ENCODE assay signal across 12 cellular contexts in the genomic region with DNA sequence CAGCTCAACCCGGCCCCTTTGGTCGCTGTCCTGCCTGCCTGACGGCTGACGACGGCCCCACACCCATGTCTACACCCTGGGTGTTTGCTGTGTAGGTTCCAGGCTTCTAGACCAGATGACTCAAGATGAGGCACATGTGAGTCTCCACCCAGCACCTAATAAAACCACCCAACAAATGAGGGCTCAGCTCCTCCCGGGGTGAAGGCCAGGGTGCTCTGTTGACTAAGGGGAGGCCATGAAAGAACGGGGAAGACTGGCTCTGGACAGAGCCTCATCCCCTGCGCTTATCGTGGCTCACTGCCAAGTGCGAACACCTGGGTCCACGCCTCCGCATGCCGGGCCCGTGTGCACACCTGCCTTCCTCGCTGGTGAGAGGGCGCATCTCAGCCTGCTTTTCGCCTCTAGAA. TPM values are rescaled to one million over a fixed set of nuclear protein-coding genes. Genes with fewer than 3 reads are reported as not detected.
DNase-seq lines count a peak whose midpoint lies in the region; ATAC-seq, FAIRE-seq and TF ChIP-seq lines count a peak whose summit lies in the region.
"Had no signal": no experiment of that assay in that cellular context is flagged by ENCODE, and none has a peak within 500 bp of the region (broad histone marks: within the 10 kb centered on the region; RNA-seq: fewer than 3 reads in every experiment).

No MANE protein-coding gene starts in this region.

- H3K27me3 Mint-ChIP-seq in T-helper 2 cell treated with Interferon-gamma antibody and Interleukin-4, amounts not matched to agents 5 μg/mL and 100 μg/mL, for 36 hours (ENCODE audit: low read depth), result peaks cover 14% of the 10 kb centered on the region

- no peak for FAIRE-seq in HepG2 (lab: Jason Lieb, UNC)

- peaks cover under 1% of the 10 kb centered on the region for H3K4me1 Mint-ChIP-seq in T-helper 2 cell treated with Interferon-gamma antibody and Interleukin-4, amounts not matched to agents 5 μg/mL and 100 μg/mL, for 36 hours (ENCODE audit: low read depth)

- in situ Hi-C loops in HepG2 (cut with HindIII; ENCODE audit: extremely low pct_ligation_motif_present, low pct_unique_long_range_greater_than_20kb), result no loop called here

- CTCF ChIA-PET in HepG2 (lab: Yijun Ruan, JAX; ENCODE audit: low intra/inter-chr PET ratio, low total read pairs), result no interaction called here

- DNase-seq in right atrium auricular region (ENCODE audit: low spot score) (no peak), left cardiac atrium (no peak), Peyer's patch (peak in 2 of 3 donors; percentile 89 to 91), left colon (peak; percentile 86 to 87), HepG2 (ENCODE audit: low spot score) (no peak)
- no peak for DNase-seq in activated T-cell treated with anti-CD3 and anti-CD28 coated beads, Interleukin-2, amount 50 U/mL, for 48 hours
- DNase-seq in T-helper 2 cell treated with Interferon-gamma antibody and Interleukin-4, amounts not matched to agents 5 μg/mL and 100 μg/mL, for 36 hours (ENCODE audit: low spot score), result no peak
- DNase-seq: anterior cingulate cortex; KBM-7; stimulated activated CD4-positive, alpha-beta T cell treated with anti-CD3 and anti-CD28 coated beads, Interleukin-15, amount 100 ng/mL, for 24 hours had no signal

- H3K9me3 ChIP-seq in right atrium auricular region (no peaks in the 10 kb centered on the region), Peyer's patch (no peaks in the 10 kb centered on the region), HepG2 (ENCODE audit: low read length) (no peaks in the 10 kb centered on the region)

- H4K20me1 ChIP-seq in HepG2 (ENCODE audit: insufficient read depth, low read length), result no peaks in the 10 kb centered on the region

- no peak for TF ChIP-seq CTCF in right atrium auricular region (IDR thresholded peaks at IDR 0.05)
- no peak for TF ChIP-seq CTCF in Peyer's patch (IDR thresholded peaks at IDR 0.05)
- TF ChIP-seq CTCF in HepG2 (CRISPR knock-in tag; IDR thresholded peaks at IDR 0.05), result no peak

- H3K36me3 ChIP-seq in right atrium auricular region, result no peaks in the 10 kb centered on the region
- H3K36me3 ChIP-seq in Peyer's patch, result no peaks in the 10 kb centered on the region
- H3K36me3 ChIP-seq in HepG2 (replicated peaks in 1 of 2; ENCODE audit: control insufficient read depth in 1 of 2, insufficient read depth in 2 of 2, low read length in 2 of 2), result no peaks in the 10 kb centered on the region

- BruUV-seq in HepG2 (replicated peaks; lab: Mats Ljungman, UMichigan), result no TSS peak

- no peaks in the 10 kb centered on the region for H3K79me2 ChIP-seq in HepG2 (ENCODE audit: insufficient read depth, low read length)

- no peaks in the 10 kb centered on the region for H3K9me3 Mint-ChIP-seq in T-helper 2 cell treated with Interferon-gamma antibody and Interleukin-4, amounts not matched to agents 5 μg/mL and 100 μg/mL, for 36 hours

- TF ChIP-seq POLR2A in Peyer's patch (IDR thresholded peaks at IDR 0.05), result peak in 1 of 2 donors; percentile 58
- no peak for TF ChIP-seq POLR2A in HepG2 (IDR thresholded peaks at IDR 0.05; ENCODE audit: insufficient read depth in 1 of 2, low read depth in 2 of 2, low read length in 2 of 2)

- TF ChIP-seq EP300 in HepG2 (IDR thresholded peaks at IDR 0.05; ENCODE audit: low read depth in 2 of 2, low read length in 2 of 2) (no peak), HepG2 (CRISPR knock-in tag; IDR thresholded peaks at IDR 0.05; ENCODE audit: borderline replicate concordance) (no peak)

- H3K4me1 ChIP-seq in right atrium auricular region, result peaks cover 0 to 79% of the 10 kb centered on the region in 2 donors
- peaks cover 0 to 16% (median 0%) of the 10 kb centered on the region in 4 donors for H3K4me1 ChIP-seq in Peyer's patch
- H3K4me1 ChIP-seq in HepG2 (ENCODE audit: insufficient read depth, low read length), result no peaks in the 10 kb centered on the region

- intact Hi-C loops in left cardiac atrium (cut with DNase I) (loop anchor here in 1 of 2 donors (10.0 kb wide), 1 partner anchor 68 kb away; no protein-coding TSS in a partner anchor), left colon (cut with DNase I, micrococcal nuclease) (no loop called here), HepG2 (cut with micrococcal nuclease; ENCODE audit: unreplicated experiment) (no loop called here)

- H3K36me3 Mint-ChIP-seq in T-helper 2 cell treated with Interferon-gamma antibody and Interleukin-4, amounts not matched to agents 5 μg/mL and 100 μg/mL, for 36 hours (ENCODE audit: low read depth), result no peaks in the 10 kb centered on the region

- no peak overlapping the region for H3K27ac Mint-ChIP-seq in T-helper 2 cell treated with Interferon-gamma antibody and Interleukin-4, amounts not matched to agents 5 μg/mL and 100 μg/mL, for 36 hours

- no peak overlapping the region for H3K4me3 Mint-ChIP-seq in T-helper 2 cell treated with Interferon-gamma antibody and Interleukin-4, amounts not matched to agents 5 μg/mL and 100 μg/mL, for 36 hours
- H3K4me3 Mint-ChIP-seq: neural crest cell had no signal

- no peak overlapping the region for H3K4me2 ChIP-seq in HepG2 (ENCODE audit: low read depth, low read length)

- POLR2A ChIA-PET in HepG2 (lab: Yijun Ruan, JAX), result no interaction called here

- no peak overlapping the region for H3K9ac ChIP-seq in HepG2 (ENCODE audit: insufficient read depth, low read depth, low read length)

- H3K4me3 ChIP-seq in right atrium auricular region (no peak overlapping the region), Peyer's patch (no peak overlapping the region), HepG2 (replicated peaks in 1 of 3; ENCODE audit: insufficient read depth in 1 of 3, low read depth in 2 of 3, low read length in 3 of 3) (no peak overlapping the region)

- 12% methylated on average over 5 of the region's 17 CpGs for WGBS in HepG2 (ENCODE audit: low lambda C conversion rate)

- H3K27ac ChIP-seq in right atrium auricular region (peak overlapping the region; percentile 72 to 74), Peyer's patch (peak overlapping the region in 2 of 4 donors; percentile 67 to 80), HepG2 (ENCODE audit: extremely low read length, insufficient read depth, low read length) (no peak overlapping the region)

- H3K27me3 ChIP-seq in right atrium auricular region (no peaks in the 10 kb centered on the region), Peyer's patch (no peaks in the 10 kb centered on the region), HepG2 (ENCODE audit: control insufficient read depth in 1 of 2, insufficient read depth in 2 of 2, low read length in 2 of 2) (peaks cover 2 to 51% of the 10 kb centered on the region in 2 experiments; a peak in 2 of 5 replicates)

- no peak overlapping the region for H2AFZ ChIP-seq in HepG2 (ENCODE audit: low read length)

- ATAC-seq in left cardiac atrium (no peak), left colon (peak; percentile 94), GM21737 (IDR thresholded peaks at IDR 0.05; ENCODE audit: unreplicated experiment) (no peak), HepG2 (no peak)

- no peak for TF ChIP-seq RAD21 in HepG2 (CRISPR knock-in tag; IDR thresholded peaks at IDR 0.05)

RNA-seq across cellular contexts. Expression of a gene that starts 39.6 kb away (rescaled TPM):
- total RNA-seq in right atrium auricular region (100 to 1,000 TPM; 141 to 153 TPM), left cardiac atrium (100 to 1,000 TPM; 176 to 384 TPM), Peyer's patch (100 to 1,000 TPM in 2 of 4 donors, 10 to 100 TPM in 2; 56.6 to 139 (median 89.1) TPM), left colon (10 to 100 TPM; 35.3 to 79.7 TPM), HepG2 (2016; rRNA removed; fragmentation: Illumina TruSeq; extraction: Trizol) (0.15 and 0.22 TPM in 2 replicates)
- total RNA-seq in HepG2 (2016; cell fraction: cytosol; rRNA removed; fragmentation: Illumina TruSeq; extraction: Trizol; ENCODE audit: low read depth), result not detected in 2 replicates
- total RNA-seq in HepG2 (2016; cell fraction: insoluble cytoplasmic fraction; rRNA removed; fragmentation: Illumina TruSeq; extraction: Trizol), result 0.15 and 0.35 TPM in 2 replicates
- not detected in 2 replicates for total RNA-seq in HepG2 (2016; cell fraction: membrane; rRNA removed; fragmentation: Illumina TruSeq; extraction: Trizol)
- 1.3 TPM in 1 of 2 replicates, not detected in the other for total RNA-seq in HepG2 (2016; cell fraction: nucleus; rRNA removed; fragmentation: Illumina TruSeq; extraction: Trizol)
- polyA plus RNA-seq in HepG2 (2011; rRNA removed), result 1.0 and 1.9 TPM in 2 replicates
- 0.56 and 1.6 TPM in 2 replicates for polyA plus RNA-seq in HepG2 (2011; cell fraction: cytosol; rRNA removed)
- 1.2 and 4.2 TPM in 2 replicates for polyA plus RNA-seq in HepG2 (2011; cell fraction: nucleus; rRNA removed)
- 0.25 and 0.92 TPM in 2 replicates for polyA plus RNA-seq in HepG2 (2012)
- polyA plus RNA-seq in HepG2 (2016; cell fraction: cytosol; fragmentation: Illumina TruSeq; extraction: Trizol; ENCODE audit: low read depth), result 0.21 TPM in 1 of 2 replicates, not detected in the other
- polyA plus RNA-seq in HepG2 (2016; cell fraction: insoluble cytoplasmic fraction; fragmentation: Illumina TruSeq; extraction: Trizol; ENCODE audit: low read depth), result 0.19 and 0.68 TPM in 2 replicates
- 0.21 and 0.27 TPM in 2 replicates for polyA plus RNA-seq in HepG2 (2016; cell fraction: membrane; fragmentation: Illumina TruSeq; extraction: Trizol; ENCODE audit: low read depth)
- 0.37 TPM in 1 of 2 replicates, not detected in the other for polyA plus RNA-seq in HepG2 (2016; cell fraction: nucleus; fragmentation: Illumina TruSeq; extraction: Trizol; ENCODE audit: insufficient read depth, low read depth)
- polyA minus RNA-seq in HepG2 (2011; rRNA and poly(A)+ RNA removed; ENCODE audit: low replicate concordance), result 3.0 and 8.4 TPM in 2 replicates
- polyA minus RNA-seq in HepG2 (2011; cell fraction: cytosol; rRNA and poly(A)+ RNA removed), result 0.97 and 1.9 TPM in 2 replicates
- polyA minus RNA-seq in HepG2 (2011; cell fraction: nucleus; rRNA and poly(A)+ RNA removed), result 0.75 and 1.4 TPM in 2 replicates

RNA-seq across cellular contexts. Expression of a gene that starts 39.7 kb away (rescaled TPM):
- 100 to 1,000 TPM; 140 to 201 TPM for total RNA-seq in right atrium auricular region
- 100 to 1,000 TPM; 210 to 456 TPM for total RNA-seq in left cardiac atrium
- total RNA-seq in Peyer's patch, result 10 to 100 TPM; 28.0 to 69.3 (median 36.3) TPM
- 10 to 100 TPM; 19.6 to 65.3 TPM for total RNA-seq in left colon
- total RNA-seq in HepG2 (2016; rRNA removed; fragmentation: Illumina TruSeq; extraction: Trizol), result not detected in 2 replicates
- not detected in 2 replicates for total RNA-seq in HepG2 (2016; cell fraction: cytosol; rRNA removed; fragmentation: Illumina TruSeq; extraction: Trizol; ENCODE audit: low read depth)
- not detected in 2 replicates for total RNA-seq in HepG2 (2016; cell fraction: insoluble cytoplasmic fraction; rRNA removed; fragmentation: Illumina TruSeq; extraction: Trizol)
- not detected in 2 replicates for total RNA-seq in HepG2 (2016; cell fraction: membrane; rRNA removed; fragmentation: Illumina TruSeq; extraction: Trizol)
- not detected in 2 replicates for total RNA-seq in HepG2 (2016; cell fraction: nucleus; rRNA removed; fragmentation: Illumina TruSeq; extraction: Trizol)
- 0.03 TPM in 1 of 2 replicates, not detected in the other for polyA plus RNA-seq in HepG2 (2011; rRNA removed)
- polyA plus RNA-seq in HepG2 (2011; cell fraction: cytosol; rRNA removed), result not detected in 2 replicates
- polyA plus RNA-seq in HepG2 (2011; cell fraction: nucleus; rRNA removed), result 0.05 TPM in 1 of 2 replicates, not detected in the other
- polyA plus RNA-seq in HepG2 (2012), result not detected in 2 replicates
- polyA plus RNA-seq in HepG2 (2016; cell fraction: cytosol; fragmentation: Illumina TruSeq; extraction: Trizol; ENCODE audit: low read depth), result not detected in 2 replicates
- not detected in 2 replicates for polyA plus RNA-seq in HepG2 (2016; cell fraction: insoluble cytoplasmic fraction; fragmentation: Illumina TruSeq; extraction: Trizol; ENCODE audit: low read depth)
- not detected in 2 replicates for polyA plus RNA-seq in HepG2 (2016; cell fraction: membrane; fragmentation: Illumina TruSeq; extraction: Trizol; ENCODE audit: low read depth)
- not detected in 2 replicates for polyA plus RNA-seq in HepG2 (2016; cell fraction: nucleus; fragmentation: Illumina TruSeq; extraction: Trizol; ENCODE audit: insufficient read depth, low read depth)
- polyA minus RNA-seq in HepG2 (2011; rRNA and poly(A)+ RNA removed; ENCODE audit: low replicate concordance), result 10.2 TPM in 1 of 2 replicates, not detected in the other
- polyA minus RNA-seq in HepG2 (2011; cell fraction: cytosol; rRNA and poly(A)+ RNA removed), result not detected in 2 replicates
- polyA minus RNA-seq in HepG2 (2011; cell fraction: nucleus; rRNA and poly(A)+ RNA removed), result 0.13 TPM in 1 of 2 replicates, not detected in the other

Comparison
In these comparisons a context has a peak if more than half of its experiments do, and no peak if none do; other contexts are left out.
1. DNase-seq: peak in Peyer's patch (2 of 3) and left colon (2 of 2); none in right atrium auricular region (single experiment), left cardiac atrium (single experiment), HepG2 (single experiment), activated T-cell treated with anti-CD3 and anti-CD28 coated beads, Interleukin-2, amount 50 U/mL, for 48 hours (0 of 2) and T-helper 2 cell treated with Interferon-gamma antibody and Interleukin-4, amounts not matched to agents 5 μg/mL and 100 μg/mL, for 36 hours (single experiment).
2. RNA of a gene that starts 39.6 kb away (total RNA-seq): 176 to 384 TPM in left cardiac atrium, 141 to 153 TPM in right atrium auricular region, 56.6 to 139 TPM in Peyer's patch and 35.3 to 79.7 TPM in left colon; 0.15 to 1.3 TPM in HepG2; every median in the first group is over 10 times any median in the second.
3. RNA of a gene that starts 39.7 kb away (total RNA-seq): 210 to 456 TPM in left cardiac atrium, 140 to 201 TPM in right atrium auricular region, 19.6 to 65.3 TPM in left colon and 28.0 to 69.3 TPM in Peyer's patch; not detected in HepG2; every median in the first group is over 10 times any median in the second.